ENCODE assay signal across 28 cellular contexts in the genomic region with DNA sequence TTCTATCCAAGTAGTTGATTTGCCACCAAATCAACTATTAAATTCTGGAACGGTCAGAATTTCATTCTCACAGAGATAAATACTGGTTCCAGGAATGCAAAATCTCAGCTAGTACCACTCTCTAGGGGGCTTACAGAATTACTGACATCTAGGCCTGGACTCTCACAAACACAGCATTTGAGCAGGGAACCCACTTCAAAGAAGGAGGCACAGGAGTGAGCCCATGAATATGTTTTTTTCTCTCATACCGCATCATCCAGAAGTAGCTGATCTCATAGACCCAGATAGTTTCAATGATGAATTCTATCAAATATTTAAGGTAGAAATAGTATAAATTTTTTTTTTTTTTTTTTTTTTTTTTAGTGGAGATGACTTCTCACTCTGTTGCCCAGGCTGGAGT.
"Had no signal": no experiment of that assay in that cellular context is flagged by ENCODE, and none has a peak within 500 bp of the region (broad histone marks: within the 10 kb centered on the region; RNA-seq: fewer than 3 reads in every experiment).

No MANE protein-coding gene starts in this region.

- H3K9me3 Mint-ChIP-seq: stimulated activated effector memory CD8-positive, alpha-beta T cell treated with anti-CD3 and anti-CD28 coated beads, Interleukin-12 subunit alpha, Interleukin-12 subunit beta, amount 100 ng/mL, for 72 hours; stimulated activated memory B cell treated with anti-CD40 and anti-IgM and Interleukin-4, amounts not matched to agents 10 μg/mL and 1 μg/mL and 100 μg/mL, for 72 hours; stimulated activated naive B cell treated with anti-CD40 and anti-IgM and Interleukin-4, amounts not matched to agents 10 μg/mL and 1 μg/mL and 100 μg/mL, for 72 hours; stimulated activated naive CD8-positive, alpha-beta T cell treated with anti-CD3 and anti-CD28 coated beads, Interleukin-15, Interleukin-2, amounts not matched to agents 100 ng/mL and 50 ng/mL, for 24 hours; type B pancreatic cell had no signal

- H3K36me3 Mint-ChIP-seq: stimulated activated effector memory CD8-positive, alpha-beta T cell treated with anti-CD3 and anti-CD28 coated beads, Interleukin-12 subunit alpha, Interleukin-12 subunit beta, amount 100 ng/mL, for 72 hours; stimulated activated memory B cell treated with anti-CD40 and anti-IgM and Interleukin-4, amounts not matched to agents 10 μg/mL and 1 μg/mL and 100 μg/mL, for 72 hours; stimulated activated naive B cell treated with anti-CD40 and anti-IgM and Interleukin-4, amounts not matched to agents 10 μg/mL and 1 μg/mL and 100 μg/mL, for 72 hours; type B pancreatic cell had no signal

- H3K36me3 ChIP-seq: stomach, suprapubic skin, thoracic aorta, thyroid gland, tibial artery, tibial nerve, transverse colon, upper lobe of left lung, upper lobe of right lung, uterus, vagina had no signal

- H3K4me3 ChIP-seq: stomach, suprapubic skin, testis, thoracic aorta, thyroid gland, tibial artery, tibial nerve, transverse colon, upper lobe of left lung, upper lobe of right lung, uterus, vagina had no signal

- H3K27me3 Mint-ChIP-seq: stimulated activated memory B cell treated with anti-CD40 and anti-IgM and Interleukin-4, amounts not matched to agents 10 μg/mL and 1 μg/mL and 100 μg/mL, for 72 hours; stimulated activated naive B cell treated with anti-CD40 and anti-IgM and Interleukin-4, amounts not matched to agents 10 μg/mL and 1 μg/mL and 100 μg/mL, for 72 hours; stimulated activated naive CD8-positive, alpha-beta T cell treated with anti-CD3 and anti-CD28 coated beads, Interleukin-15, amount 100 ng/mL, for 72 hours; stimulated activated naive CD8-positive, alpha-beta T cell treated with anti-CD3 and anti-CD28 coated beads, Interleukin-15, Interleukin-2, amounts not matched to agents 100 ng/mL and 50 ng/mL, for 24 hours had no signal

- H3K27me3 ChIP-seq: stomach, suprapubic skin, testis, thyroid gland, tibial artery, tibial nerve, transverse colon, upper lobe of left lung, upper lobe of right lung, uterus, vagina had no signal

- DNase-seq: stimulated activated CD4-positive, alpha-beta T cell treated with anti-CD3 and anti-CD28 coated beads, Interleukin-2, amount 100 ng/mL, for 48 hours; stimulated activated CD4-positive, alpha-beta T cell treated with anti-CD3 and anti-CD28 coated beads, Interleukin-4, amount 100 ng/mL, for 1 hour; stimulated activated CD4-positive, alpha-beta T cell treated with anti-CD3 and anti-CD28 coated beads, Interleukin-4, amount 100 ng/mL, for 24 hours; stimulated activated CD4-positive, alpha-beta T cell treated with anti-CD3 and anti-CD28 coated beads, Interleukin-4, amount 100 ng/mL, for 4 hours; stimulated activated CD8-positive, alpha-beta memory T cell treated with anti-CD3 and anti-CD28 coated beads, Interleukin-4, amount 100 ng/mL, for 48 hours; stimulated activated naive B cell treated with anti-CD40 and anti-IgM and Interleukin-4, amounts not matched to agents 10 μg/mL and 1 μg/mL and 100 μg/mL, for 72 hours; stimulated activated naive CD4-positive, alpha-beta T cell; stimulated activated naive CD4-positive, alpha-beta T cell treated with Interleukin-2 at 50 U/mL for 16 hours; stimulated activated naive CD8-positive, alpha-beta T cell treated with anti-CD3 and anti-CD28 coated beads, Interleukin-15, amount 100 ng/mL, for 72 hours; stimulated activated naive CD8-positive, alpha-beta T cell treated with anti-CD3 and anti-CD28 coated beads, Interleukin-15, Interleukin-2, amounts not matched to agents 100 U/mL and 50 U/mL, for 24 hours; stomach; substantia nigra; testis; thyroid gland; tibial artery; transverse colon; trophoblast cell; upper lobe of left lung; upper lobe of right lung; uterus had no signal

- H3K4me1 ChIP-seq: stomach, testis, thyroid gland, tibial artery, tibial nerve, uterus, vagina had no signal

- ATAC-seq: stimulated activated effector memory CD8-positive, alpha-beta T cell treated with anti-CD3 and anti-CD28 coated beads, Interleukin-12 subunit alpha, Interleukin-12 subunit beta, amount 100 ng/mL, for 72 hours; stimulated activated memory B cell treated with anti-CD40 and anti-IgM and Interleukin-4, amounts not matched to agents 10 μg/mL and 1 μg/mL and 100 μg/mL, for 72 hours; stimulated activated naive B cell treated with anti-CD40 and anti-IgM and Interleukin-4, amounts not matched to agents 10 μg/mL and 1 μg/mL and 100 μg/mL, for 72 hours; stimulated activated naive CD8-positive, alpha-beta T cell treated with anti-CD3 and anti-CD28 coated beads, Interleukin-15, amount 100 ng/mL, for 72 hours; stimulated activated naive CD8-positive, alpha-beta T cell treated with anti-CD3 and anti-CD28 coated beads, Interleukin-15, Interleukin-2, amounts not matched to agents 100 U/mL and 50 U/mL, for 24 hours; upper lobe of right lung had no signal

- H3K27ac ChIP-seq: stomach, suprapubic skin, testis, thoracic aorta, thyroid gland, tibial artery, tibial nerve, transverse colon, upper lobe of left lung, upper lobe of right lung, uterus, vagina had no signal

- H3K4me3 Mint-ChIP-seq: stimulated activated effector memory CD8-positive, alpha-beta T cell treated with anti-CD3 and anti-CD28 coated beads, Interleukin-12 subunit alpha, Interleukin-12 subunit beta, amount 100 ng/mL, for 72 hours; stimulated activated memory B cell treated with anti-CD40 and anti-IgM and Interleukin-4, amounts not matched to agents 10 μg/mL and 1 μg/mL and 100 μg/mL, for 72 hours; stimulated activated naive B cell treated with anti-CD40 and anti-IgM and Interleukin-4, amounts not matched to agents 10 μg/mL and 1 μg/mL and 100 μg/mL, for 72 hours; stimulated activated naive CD8-positive, alpha-beta T cell treated with anti-CD3 and anti-CD28 coated beads, Interleukin-15, amount 100 ng/mL, for 72 hours; stimulated activated naive CD8-positive, alpha-beta T cell treated with anti-CD3 and anti-CD28 coated beads, Interleukin-15, Interleukin-2, amounts not matched to agents 100 ng/mL and 50 ng/mL, for 24 hours; type B pancreatic cell had no signal

- H3K9me3 ChIP-seq: testis, thoracic aorta, thyroid gland, tibial artery, upper lobe of right lung, uterus, vagina had no signal

- H3K27ac Mint-ChIP-seq: stimulated activated effector memory CD8-positive, alpha-beta T cell treated with anti-CD3 and anti-CD28 coated beads, Interleukin-12 subunit alpha, Interleukin-12 subunit beta, amount 100 ng/mL, for 72 hours; stimulated activated naive B cell treated with anti-CD40 and anti-IgM and Interleukin-4, amounts not matched to agents 10 μg/mL and 1 μg/mL and 100 μg/mL, for 72 hours; stimulated activated naive CD8-positive, alpha-beta T cell treated with anti-CD3 and anti-CD28 coated beads, Interleukin-15, amount 100 ng/mL, for 72 hours; stimulated activated naive CD8-positive, alpha-beta T cell treated with anti-CD3 and anti-CD28 coated beads, Interleukin-15, Interleukin-2, amounts not matched to agents 100 ng/mL and 50 ng/mL, for 24 hours; type B pancreatic cell had no signal
